In the genomic region with DNA sequence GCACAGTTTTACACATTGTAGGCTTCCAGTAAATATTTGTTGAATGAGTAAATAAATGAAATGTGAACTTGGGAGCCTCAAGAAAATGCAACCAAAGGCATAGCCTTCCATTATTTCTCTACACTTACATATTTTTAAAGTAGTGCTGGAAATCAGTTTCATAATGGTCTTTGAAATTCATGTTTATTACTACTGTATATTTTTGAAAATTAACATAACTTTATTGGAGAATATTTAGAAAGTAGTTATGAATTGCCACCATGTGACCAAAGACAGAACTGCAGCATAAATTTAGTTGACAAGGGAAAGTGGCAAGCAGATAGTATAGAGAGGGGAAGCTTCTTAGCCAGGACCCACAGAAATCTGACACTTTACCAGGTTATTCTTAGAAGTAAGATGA, we compare ENCODE assay signal across 8 cellular contexts.
DNase-seq lines count a peak whose midpoint lies in the region; ATAC-seq and TF ChIP-seq lines count a peak whose summit lies in the region.

No MANE protein-coding gene starts in this region.

- 0 out of 2 replicates have a peak, but pooled peaks cover 1% of the 10 kb centered on the region for H3K79me2 ChIP-seq in OCI-LY3 (ENCODE audit: low read length)

- H3K9me3 ChIP-seq in OCI-LY3 (ENCODE audit: insufficient read depth, low read length): no peaks in the 10 kb centered on the region

- no peaks in the 10 kb centered on the region for H3K4me1 ChIP-seq in OCI-LY3 (ENCODE audit: low read length)

- H3K4me3 ChIP-seq in OCI-LY3 (ENCODE audit: low read length): no peak overlapping the region

- peaks cover 7% of the 10 kb centered on the region for H3K36me3 ChIP-seq in OCI-LY3 (replicated peaks; ENCODE audit: low read depth, low read length)

- DNase-seq in AG09319 (ENCODE audit: extremely low read depth, low read depth) (no peak), fibroblast of the conjunctiva (ENCODE audit: low read depth) (peak; percentile 5), GM19238 (ENCODE audit: insufficient read length, low spot score) (no peak)

- H4K20me1 ChIP-seq in OCI-LY3 (ENCODE audit: insufficient read depth, low read length): no peaks in the 10 kb centered on the region

- no peak overlapping the region for H2AFZ ChIP-seq in OCI-LY3 (ENCODE audit: low read depth, low read length)

- no peak overlapping the region for H3K9ac ChIP-seq in OCI-LY3 (ENCODE audit: low read length)

- H3K27ac ChIP-seq in OCI-LY3 (ENCODE audit: low read length): no peak overlapping the region

- no peak overlapping the region for H3K4me2 ChIP-seq in OCI-LY3 (ENCODE audit: low read length)

- peak; percentile 54 for ATAC-seq in GM18498 (IDR thresholded peaks at IDR 0.05; ENCODE audit: unreplicated experiment)
- no peak for ATAC-seq in GM18868 (IDR thresholded peaks at IDR 0.05; ENCODE audit: unreplicated experiment)
- no peak for ATAC-seq in GM21737 (IDR thresholded peaks at IDR 0.05; ENCODE audit: unreplicated experiment)
- ATAC-seq in HG03108 (IDR thresholded peaks at IDR 0.05; ENCODE audit: unreplicated experiment): no peak

- TF ChIP-seq CTCF in AG09319 (IDR thresholded peaks at IDR 0.05; ENCODE audit: low read depth, low read length): peak; percentile 38
- TF ChIP-seq CTCF in OCI-LY3 (IDR thresholded peaks at IDR 0.05; ENCODE audit: low read depth, low read length): peak; percentile 46

- no peaks in the 10 kb centered on the region for H3K27me3 ChIP-seq in OCI-LY3 (ENCODE audit: low read depth, low read length)
